Comparison of ENCODE assay signal across 8 cellular contexts in genomic region chr6:35259194-35259945, GRCh38. TPM values are rescaled to one million over a fixed set of nuclear protein-coding genes. Genes with fewer than 3 reads are reported as not detected.
DNase-seq lines count a peak whose midpoint lies in the region; ATAC-seq and TF ChIP-seq lines count a peak whose summit lies in the region.

ZNF76 (plus strand) TSS chr6:35259735; CDS start chr6:35281152, 21,417 bp downstream.

- WGBS in esophagus, 2 donors, result 0 to 1% methylated on average over 65 to 82 of the region's 82 CpGs

- H3K9me3 Mint-ChIP-seq in activated T-cell treated with anti-CD3 and anti-CD28 coated beads, Interleukin-2, amount 50 U/mL, for 24 hours, result no peaks in the 10 kb centered on the region

- H3K4me1 ChIP-seq in esophagus (ENCODE audit: control insufficient read depth in 2 of 2, insufficient read depth in 2 of 2, low read length in 1 of 2), result no peaks in the 10 kb centered on the region
- H3K4me1 ChIP-seq in muscle layer of colon (ENCODE audit: insufficient read depth, low read length), result peaks cover 7% of the 10 kb centered on the region

- no peaks in the 10 kb centered on the region for H3K27me3 ChIP-seq in esophagus (ENCODE audit: control insufficient read depth in 1 of 2, insufficient read depth in 2 of 2, low read length in 2 of 2)
- H3K27me3 ChIP-seq in muscle layer of colon (ENCODE audit: control insufficient read depth in 1 of 2, insufficient read depth in 2 of 2, low read length in 2 of 2), result no peaks in the 10 kb centered on the region

- in situ Hi-C loops in KBM-7 (cut with MboI; ENCODE audit: low pct_unique_long_range_greater_than_20kb, low sequenced_read_pairs), result no loop called here

- H3K4me3 ChIP-seq in esophagus (ENCODE audit: low read depth in 1 of 2, low read length in 2 of 2), result peak within 1 kb of the TSS; percentile 73 to 85
- peak within 1 kb of the TSS; percentile 53 to 97 for H3K4me3 ChIP-seq in muscle layer of colon (ENCODE audit: low read depth in 1 of 2, low read length in 2 of 2)

- H3K36me3 Mint-ChIP-seq in activated T-cell treated with anti-CD3 and anti-CD28 coated beads, Interleukin-2, amount 50 U/mL, for 24 hours (ENCODE audit: low read depth), result peaks cover 11% of the 10 kb centered on the region

- H3K27ac ChIP-seq in esophagus (ENCODE audit: low read depth in 2 of 2, low read length in 1 of 2), result peak within 1 kb of the TSS; percentile 91 to 95
- peak within 1 kb of the TSS; percentile 71 for H3K27ac ChIP-seq in muscle layer of colon (ENCODE audit: low read depth, low read length)

- peak within 1 kb of the TSS; percentile 96 for H3K4me3 Mint-ChIP-seq in activated T-cell treated with anti-CD3 and anti-CD28 coated beads, Interleukin-2, amount 50 U/mL, for 24 hours

- peak within 1 kb of the TSS; percentile 97 for H3K27ac Mint-ChIP-seq in activated T-cell treated with anti-CD3 and anti-CD28 coated beads, Interleukin-2, amount 50 U/mL, for 24 hours

- ATAC-seq in GM21619 (IDR thresholded peaks at IDR 0.05; ENCODE audit: unreplicated experiment), result peak; percentile 84

- DNase-seq in DMS153 (lab: John Stamatoyannopoulos, UW) (peak; percentile 94), KBM-7 (peak; percentile 97)
- DNase-seq in activated T-cell treated with anti-CD3 and anti-CD28 coated beads, Interleukin-2, amount 50 U/mL, for 24 hours, result peak; percentile 93
- DNase-seq in stimulated activated CD8-positive, alpha-beta memory T cell treated with anti-CD3 and anti-CD28 coated beads, Interleukin-7, amount 100 ng/mL, for 24 hours (ENCODE audit: low read depth), result peak; percentile 79

- no peaks in the 10 kb centered on the region for H3K9me3 ChIP-seq in esophagus (ENCODE audit: control insufficient read depth in 2 of 2, insufficient read depth in 1 of 2, low read depth in 1 of 2, low read length in 1 of 2)
- no peaks in the 10 kb centered on the region for H3K9me3 ChIP-seq in muscle layer of colon (ENCODE audit: low read length)

- H3K27me3 Mint-ChIP-seq in activated T-cell treated with anti-CD3 and anti-CD28 coated beads, Interleukin-2, amount 50 U/mL, for 24 hours, result no peaks in the 10 kb centered on the region

- H3K4me1 Mint-ChIP-seq in activated T-cell treated with anti-CD3 and anti-CD28 coated beads, Interleukin-2, amount 50 U/mL, for 24 hours (ENCODE audit: low read depth), result peaks cover 48% of the 10 kb centered on the region

- H3K36me3 ChIP-seq in esophagus (ENCODE audit: control insufficient read depth in 2 of 2, insufficient read depth in 2 of 2, low read length in 1 of 2), result no peaks in the 10 kb centered on the region
- H3K36me3 ChIP-seq in muscle layer of colon (ENCODE audit: insufficient read depth, low read length), result no peaks in the 10 kb centered on the region

- H3K9ac ChIP-seq in muscle layer of colon (ENCODE audit: low read length), result peak within 1 kb of the TSS; percentile 93

TF ChIP-seq in PFSK-1, 5 proteins besides CTCF, POLR2A, EP300 and RAD21:
- TF ChIP-seq POLR2AphosphoS5 (IDR thresholded peaks at IDR 0.05; ENCODE audit: low read depth, low read length), result peak; percentile 83
- TF ChIP-seq FOXP2 (optimal IDR thresholded peaks at IDR 0.05; ENCODE audit: borderline replicate concordance, extremely low read depth, extremely low read length, insufficient read depth), result peak; percentile 92
- TF ChIP-seq REST (IDR thresholded peaks at IDR 0.05; ENCODE audit: insufficient read depth in 1 of 2, low read depth in 2 of 2, low read length in 2 of 2), result peak in 1 of 2 experiments; percentile 5; a peak in 1 of 4 replicates
- TF ChIP-seq TAF1 (IDR thresholded peaks at IDR 0.05; ENCODE audit: borderline replicate concordance, insufficient read depth, low read length), result peak; percentile 83
- peak; percentile 28; the same call in 1 of the 2 replicates for TF ChIP-seq SIN3A (IDR thresholded peaks at IDR 0.05; ENCODE audit: borderline replicate concordance, insufficient read depth, low read length)
TF ChIP-seq in PFSK-1: peak in this region for 5.

RNA-seq across cellular contexts. Expression of gene ZNF76, which starts in this region (rescaled TPM):
- 40.1 TPM for polyA plus RNA-seq in PFSK-1 (2012; ENCODE audit: insufficient read length, low read depth)
- polyA plus RNA-seq in esophagus, result 10 to 100 TPM; 15.3 to 26.9 TPM

Comparison
In these comparisons a context has a peak if more than half of its experiments do, and no peak if none do; other contexts are left out.
1. Peak in every context shown above with its lines: DNase-seq, ATAC-seq, H3K4me3 ChIP-seq and H3K27ac ChIP-seq.